In genomic region chr17:48244814-48245213, GRCh38 we compare ENCODE assay signal across 16 cellular contexts.
A peak's percentile ranks its signal among the peaks of the same experiment; 100 is the strongest.
DNase-seq lines count a peak whose midpoint lies in the region; ATAC-seq and TF ChIP-seq lines count a peak whose summit lies in the region.
"Had no signal": no experiment of that assay in that cellular context is flagged by ENCODE, and none has a peak within 500 bp of the region (broad histone marks: within the 10 kb centered on the region; RNA-seq: fewer than 3 reads in every experiment).

No MANE protein-coding gene starts in this region.

- no peaks in the 10 kb centered on the region for H3K9me3 ChIP-seq in Caco-2
- no peaks in the 10 kb centered on the region for H3K9me3 ChIP-seq in Loucy (ENCODE audit: insufficient read depth, low read depth, low read length)
- H3K9me3 ChIP-seq: heart left ventricle, upper lobe of left lung had no signal

- peak overlapping the region; percentile 40; the same call in 1 of the 2 replicates for H2AFZ ChIP-seq in Loucy (ENCODE audit: low read length)

- peaks cover 82% of the 10 kb centered on the region for H3K4me1 ChIP-seq in Caco-2
- peaks cover 62% of the 10 kb centered on the region for H3K4me1 ChIP-seq in Loucy (ENCODE audit: insufficient read depth, low read length, poor library complexity, severe bottlenecking)

- no peaks in the 10 kb centered on the region for H3K27me3 ChIP-seq in Caco-2 (replicated peaks; ENCODE audit: control insufficient read depth, insufficient read depth, low read length)
- no peaks in the 10 kb centered on the region for H3K27me3 ChIP-seq in Loucy (ENCODE audit: insufficient read depth, low read length, poor library complexity, severe bottlenecking)
- H3K27me3 ChIP-seq: upper lobe of left lung had no signal

- no peak for TF ChIP-seq CTCF in Caco-2 (IDR thresholded peaks at IDR 0.05; ENCODE audit: insufficient read depth in 1 of 2, low read depth in 1 of 2, low read length in 1 of 2, severe bottlenecking in 1 of 2, unreplicated experiment in 1 of 2)
- no peak for TF ChIP-seq CTCF in Loucy (conservative IDR thresholded peaks at IDR 0.05; ENCODE audit: low read length)
- no peak for TF ChIP-seq CTCF in choroid plexus epithelial cell (conservative IDR thresholded peaks at IDR 0.05; ENCODE audit: low read depth, low read length)

- peak overlapping the region; percentile 48 for H3K4me3 Mint-ChIP-seq in Caco-2 (ENCODE audit: unreplicated experiment)
- no peak overlapping the region for H3K4me3 Mint-ChIP-seq in natural killer cell treated with Interleukin-12 subunit alpha and Interleukin-12 subunit beta and Interleukin-15 and Interleukin-18, amount 100 ng/mL, for 72 hours
- H3K4me3 Mint-ChIP-seq: activated B cell treated with CpG ODN at 0.5 μM for 24 hours had no signal

- BruUV-seq in Caco-2 (replicated peaks; lab: Mats Ljungman, UMichigan), result TSS peak; percentile 58

- H3K36me3 ChIP-seq in Caco-2 (ENCODE audit: control insufficient read depth, insufficient read depth, low read length), result no peaks in the 10 kb centered on the region
- H3K36me3 ChIP-seq in Loucy (ENCODE audit: insufficient read depth, low read length), result no peaks in the 10 kb centered on the region
- H3K36me3 ChIP-seq: heart left ventricle, upper lobe of left lung had no signal

- peak overlapping the region; percentile 58 for H3K4me2 ChIP-seq in Loucy (ENCODE audit: low read depth, low read length, poor library complexity, severe bottlenecking)

- peaks cover 71% of the 10 kb centered on the region for H3K4me1 Mint-ChIP-seq in Caco-2 (ENCODE audit: low read depth, unreplicated experiment)
- H3K4me1 Mint-ChIP-seq in natural killer cell treated with Interleukin-12 subunit alpha and Interleukin-12 subunit beta and Interleukin-15 and Interleukin-18, amount 100 ng/mL, for 72 hours (ENCODE audit: low read depth in 2 of 2), result peaks cover 38 to 56% of the 10 kb centered on the region in 2 donors

- H3K9me3 Mint-ChIP-seq in Caco-2 (ENCODE audit: unreplicated experiment), result no peaks in the 10 kb centered on the region
- no peaks in the 10 kb centered on the region for H3K9me3 Mint-ChIP-seq in natural killer cell treated with Interleukin-12 subunit alpha and Interleukin-12 subunit beta and Interleukin-15 and Interleukin-18, amount 100 ng/mL, for 72 hours
- H3K9me3 Mint-ChIP-seq: activated B cell treated with CpG ODN at 0.5 μM for 24 hours, naive B cell had no signal

- H3K9me2 ChIP-seq in Loucy (replicated peaks; ENCODE audit: low read depth, low read length), result no peaks in the 10 kb centered on the region

- H3K27me3 Mint-ChIP-seq in Caco-2 (ENCODE audit: insufficient read depth, unreplicated experiment), result no peaks in the 10 kb centered on the region
- H3K27me3 Mint-ChIP-seq in natural killer cell treated with Interleukin-12 subunit alpha and Interleukin-12 subunit beta and Interleukin-15 and Interleukin-18, amount 100 ng/mL, for 72 hours, result no peaks in the 10 kb centered on the region
- H3K27me3 Mint-ChIP-seq: activated B cell treated with CpG ODN at 0.5 μM for 24 hours, naive B cell had no signal

- peaks cover 5% of the 10 kb centered on the region for H3K36me3 Mint-ChIP-seq in Caco-2 (ENCODE audit: insufficient read depth, unreplicated experiment)
- H3K36me3 Mint-ChIP-seq in natural killer cell treated with Interleukin-12 subunit alpha and Interleukin-12 subunit beta and Interleukin-15 and Interleukin-18, amount 100 ng/mL, for 72 hours, result no peaks in the 10 kb centered on the region
- H3K36me3 Mint-ChIP-seq: naive B cell had no signal

- no peak overlapping the region for H3K4me3 ChIP-seq in Caco-2 (ENCODE audit: low read depth, low read length)
- H3K4me3 ChIP-seq in Loucy (ENCODE audit: low read length, poor library complexity, severe bottlenecking), result peak overlapping the region; percentile 53
- no peak overlapping the region for H3K4me3 ChIP-seq in choroid plexus epithelial cell (ENCODE audit: low read depth, low read length)
- H3K4me3 ChIP-seq: heart left ventricle, upper lobe of left lung had no signal

- no peak for DNase-seq in Caco-2
- DNase-seq in choroid plexus epithelial cell (ENCODE audit: low read depth), result peak; percentile 56
- no peak for DNase-seq in natural killer cell treated with Interleukin-12 subunit alpha and Interleukin-12 subunit beta and Interleukin-15 and Interleukin-18, amount 100 ng/mL, for 72 hours (ENCODE audit: low spot score)
- DNase-seq in NCI-H187 (lab: John Stamatoyannopoulos, UW), result no peak
- DNase-seq: activated B cell treated with CpG ODN at 0.5 μM for 24 hours; cerebellar nuclear complex; heart left ventricle; left cardiac atrium; naive B cell; NCI-H2107; stimulated activated CD4-positive, alpha-beta T cell treated with anti-CD3 and anti-CD28 coated beads, Interleukin-2, amount 100 ng/mL, for 48 hours; upper lobe of left lung had no signal

- CTCF ChIA-PET in Caco-2 (lab: Charles Lee), result interaction anchor here (0.9 to 6.2 kb wide), 7 partner anchors 15 to 76 kb away, joined by 3 to 88 read pairs (median 7); no protein-coding TSS in a partner anchor

- intact Hi-C loops in Caco-2 (cut with micrococcal nuclease; ENCODE audit: unreplicated experiment), result loop anchor here (1.0 to 5.0 kb wide), 5 partner anchors 14 to 552 kb away; no protein-coding TSS in a partner anchor

- H3K27ac Mint-ChIP-seq in Caco-2 (ENCODE audit: unreplicated experiment), result peak overlapping the region; percentile 92
- H3K27ac Mint-ChIP-seq in natural killer cell treated with Interleukin-12 subunit alpha and Interleukin-12 subunit beta and Interleukin-15 and Interleukin-18, amount 100 ng/mL, for 72 hours, result peak overlapping the region; percentile 39 to 76
- H3K27ac Mint-ChIP-seq: activated B cell treated with CpG ODN at 0.5 μM for 24 hours had no signal

- no peak for ATAC-seq in natural killer cell treated with Interleukin-12 subunit alpha and Interleukin-12 subunit beta and Interleukin-15 and Interleukin-18, amount 100 ng/mL, for 72 hours
- ATAC-seq in HG03432 (IDR thresholded peaks at IDR 0.05; ENCODE audit: unreplicated experiment) (no peak), SK-N-SH treated with all-trans-retinoic acid at 6 μM for 48 hours (no peak), GM19395 (IDR thresholded peaks at IDR 0.05; ENCODE audit: unreplicated experiment) (no peak)

- peak overlapping the region; percentile 37 for H3K9ac ChIP-seq in Loucy (ENCODE audit: low read depth, low read length, poor library complexity, severe bottlenecking)

- H3F3A ChIP-seq in Loucy (ENCODE audit: low read depth), result peaks cover 9% of the 10 kb centered on the region; the same call in 1 of the 2 replicates

- no peaks in the 10 kb centered on the region for H3K79me2 ChIP-seq in Loucy (ENCODE audit: insufficient read depth, low read length)

- POLR2A ChIA-PET in Caco-2 (lab: Charles Lee), result no interaction called here

- no peaks in the 10 kb centered on the region for H4K20me1 ChIP-seq in Loucy (ENCODE audit: insufficient read depth, low read length, poor library complexity, severe bottlenecking)

TF ChIP-seq in SK-N-SH treated with all-trans-retinoic acid at 6 μM for 48 hours, 23 proteins besides CTCF, POLR2A, EP300 and RAD21:
- TF ChIP-seq, protein P1, sequence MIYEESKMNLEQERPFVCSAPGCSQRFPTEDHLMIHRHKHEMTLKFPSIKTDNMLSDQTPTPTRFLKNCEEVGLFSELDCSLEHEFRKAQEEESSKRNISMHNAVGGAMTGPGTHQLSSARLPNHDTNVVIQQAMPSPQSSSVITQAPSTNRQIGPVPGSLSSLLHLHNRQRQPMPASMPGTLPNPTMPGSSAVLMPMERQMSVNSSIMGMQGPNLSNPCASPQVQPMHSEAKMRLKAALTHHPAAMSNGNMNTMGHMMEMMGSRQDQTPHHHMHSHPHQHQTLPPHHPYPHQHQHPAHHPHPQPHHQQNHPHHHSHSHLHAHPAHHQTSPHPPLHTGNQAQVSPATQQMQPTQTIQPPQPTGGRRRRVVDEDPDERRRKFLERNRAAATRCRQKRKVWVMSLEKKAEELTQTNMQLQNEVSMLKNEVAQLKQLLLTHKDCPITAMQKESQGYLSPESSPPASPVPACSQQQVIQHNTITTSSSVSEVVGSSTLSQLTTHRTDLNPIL (CRISPR knock-in tag; IDR thresholded peaks at IDR 0.05; ENCODE audit: low read depth), result no peak
- TF ChIP-seq TCF4 (CRISPR knock-in tag; IDR thresholded peaks at IDR 0.05; ENCODE audit: borderline replicate concordance), result no peak
- no peak for TF ChIP-seq ZNF565 (CRISPR knock-in tag; conservative IDR thresholded peaks at IDR 0.05; ENCODE audit: low read depth)
TF ChIP-seq in SK-N-SH treated with all-trans-retinoic acid at 6 μM for 48 hours: peak in this region for 0.
